In genomic region chr7:108001759-108002725, GRCh38 we compare ENCODE assay signal across 8 cellular contexts. TPM values are rescaled to one million over a fixed set of nuclear protein-coding genes. Genes with fewer than 3 reads are reported as not detected.
A peak's percentile ranks its signal among the peaks of the same experiment; 100 is the strongest.
DNase-seq lines count a peak whose midpoint lies in the region; ATAC-seq and TF ChIP-seq lines count a peak whose summit lies in the region.

No MANE protein-coding gene starts in this region.

- peak; percentile 7 for ATAC-seq in RWPE2 (ENCODE audit: low read depth)
- ATAC-seq in naive B cell (ENCODE audit: low read depth in 2 of 2) = no peak
- no peak for ATAC-seq in GM21526 (IDR thresholded peaks at IDR 0.05; ENCODE audit: low FRiP score, unreplicated experiment)
- no peak for ATAC-seq in GM21515 (IDR thresholded peaks at IDR 0.05; ENCODE audit: unreplicated experiment)

- peaks cover 11% of the 10 kb centered on the region for H3K4me1 Mint-ChIP-seq in T-helper 2 cell treated with Interferon-gamma antibody and Interleukin-4, amounts not matched to agents 5 μg/mL and 100 μg/mL, for 36 hours (ENCODE audit: low read depth)
- H3K4me1 Mint-ChIP-seq in naive B cell = peaks cover 17 to 30% (median 24%) of the 10 kb centered on the region in 3 donors

- peaks cover 76% of the 10 kb centered on the region for H3K27me3 Mint-ChIP-seq in T-helper 2 cell treated with Interferon-gamma antibody and Interleukin-4, amounts not matched to agents 5 μg/mL and 100 μg/mL, for 36 hours (ENCODE audit: low read depth)
- peaks cover 54 to 69% (median 54%) of the 10 kb centered on the region in 3 donors for H3K27me3 Mint-ChIP-seq in naive B cell

- TF ChIP-seq CTCF in RWPE2 (IDR thresholded peaks at IDR 0.05; ENCODE audit: poor library complexity, severe bottlenecking) (no peak), epithelial cell of proximal tubule (conservative IDR thresholded peaks at IDR 0.05; ENCODE audit: low read depth, low read length) (no peak)

- peaks cover 42% of the 10 kb centered on the region for H3K4me1 ChIP-seq in RWPE2 (ENCODE audit: insufficient read depth, poor library complexity, severe bottlenecking)

- H3K4me3 Mint-ChIP-seq in T-helper 2 cell treated with Interferon-gamma antibody and Interleukin-4, amounts not matched to agents 5 μg/mL and 100 μg/mL, for 36 hours = peak overlapping the region; percentile 73
- peak overlapping the region; percentile 47 to 90 (median 79) for H3K4me3 Mint-ChIP-seq in naive B cell

- H3K36me3 Mint-ChIP-seq in T-helper 2 cell treated with Interferon-gamma antibody and Interleukin-4, amounts not matched to agents 5 μg/mL and 100 μg/mL, for 36 hours (ENCODE audit: low read depth) = no peaks in the 10 kb centered on the region
- H3K36me3 Mint-ChIP-seq in naive B cell = peaks cover 0 to 7% of the 10 kb centered on the region in 2 donors

- peak overlapping the region; percentile 99 for H3K27ac ChIP-seq in RWPE2 (ENCODE audit: poor library complexity, severe bottlenecking)

- H3K27me3 ChIP-seq in RWPE2 (ENCODE audit: insufficient read depth, poor library complexity, severe bottlenecking) = no peaks in the 10 kb centered on the region

- no peaks in the 10 kb centered on the region for H3K9me3 Mint-ChIP-seq in T-helper 2 cell treated with Interferon-gamma antibody and Interleukin-4, amounts not matched to agents 5 μg/mL and 100 μg/mL, for 36 hours
- peaks cover 0 to 5% (median 1%) of the 10 kb centered on the region in 7 donors for H3K9me3 Mint-ChIP-seq in naive B cell

- no peaks in the 10 kb centered on the region for H3K9me3 ChIP-seq in RWPE2 (ENCODE audit: severe bottlenecking)

- H3K36me3 ChIP-seq in RWPE2 (ENCODE audit: low read depth) = peaks cover 50% of the 10 kb centered on the region

- H3K4me3 ChIP-seq in RWPE2 (ENCODE audit: severe bottlenecking) = peak overlapping the region; percentile 58
- peak overlapping the region; percentile 85 for H3K4me3 ChIP-seq in epithelial cell of proximal tubule (ENCODE audit: low read depth, low read length)

- no peak for DNase-seq in T-helper 2 cell treated with Interferon-gamma antibody and Interleukin-4, amounts not matched to agents 5 μg/mL and 100 μg/mL, for 36 hours (ENCODE audit: low spot score)
- no peak for DNase-seq in T-helper 2 cell
- DNase-seq in RWPE2 (ENCODE audit: low spot score) = no peak
- DNase-seq in epithelial cell of proximal tubule (ENCODE audit: low read depth) = no peak
- DNase-seq in naive B cell = no peak
- DNase-seq in OCI-M2 (lab: John Stamatoyannopoulos, UW; ENCODE audit: unreplicated experiment) = no peak

- H3K27ac Mint-ChIP-seq in T-helper 2 cell treated with Interferon-gamma antibody and Interleukin-4, amounts not matched to agents 5 μg/mL and 100 μg/mL, for 36 hours = peak overlapping the region; percentile 15
- H3K27ac Mint-ChIP-seq in naive B cell = no peak overlapping the region

RNA-seq across cellular contexts. Expression of gene LAMB1, which starts 0.9 kb away (rescaled TPM):
- 170 and 220 TPM in 2 replicates for total RNA-seq in epithelial cell of proximal tubule
- polyA plus RNA-seq in naive B cell (ENCODE audit: low read depth in 6 of 6) = 1 to 10 TPM in 1 of 6 donors, under 1 TPM in 1, not detected in 4; 0.82 to 1.1 TPM
